In genomic region chr4:5710962-5711478, GRCh38 we compare ENCODE assay signal across 1 cellular context.
A peak's percentile ranks its signal among the peaks of the same experiment; 100 is the strongest.
TF ChIP-seq lines count a peak whose summit lies in the region.

Gene EVC (plus strand): TSS chr4:5711201. CDS start chr4:5711381, 180 bp downstream.

TF ChIP-seq in H1, 55 proteins besides CTCF, POLR2A, EP300 and RAD21 (continued from another document):
- TF ChIP-seq CTBP2 (IDR thresholded peaks at IDR 0.05; ENCODE audit: borderline replicate concordance, insufficient read depth, insufficient read length, low read length) (no peak), FOSL1 (IDR thresholded peaks at IDR 0.05; ENCODE audit: insufficient read depth, low read depth, low read length) (no peak), RFX5 (IDR thresholded peaks at IDR 0.05; ENCODE audit: borderline replicate concordance, low read depth, low read length) (no peak), HDAC6 (IDR thresholded peaks at IDR 0.05; ENCODE audit: low read depth, low read length) (no peak), EGR1 (IDR thresholded peaks at IDR 0.05; ENCODE audit: borderline replicate concordance, low read depth, low read length) (peak; percentile 37; the same call in 1 of the 2 replicates), CBX8 (IDR thresholded peaks at IDR 0.05; ENCODE audit: borderline replicate concordance, low read depth, low read length) (no peak), KDM5A (IDR thresholded peaks at IDR 0.05; ENCODE audit: low read length) (no peak), GTF2F1 (IDR thresholded peaks at IDR 0.05; ENCODE audit: borderline replicate concordance, low read depth, low read length) (no peak), ASH2L (IDR thresholded peaks at IDR 0.05; ENCODE audit: low read length) (no peak), KDM1A (IDR thresholded peaks at IDR 0.05; ENCODE audit: borderline replicate concordance, low read length) (no peak), YY1 (IDR thresholded peaks at IDR 0.05; ENCODE audit: low read depth, low read length) (no peak), RNF2 (IDR thresholded peaks at IDR 0.05; ENCODE audit: borderline replicate concordance, low read depth, low read length, missing control alignments, poor library complexity, severe bottlenecking) (no peak), TAF1 (IDR thresholded peaks at IDR 0.05; ENCODE audit: low read depth, low read length) (0 out of 2 replicates have a peak, but pooled peaks have one; percentile 55), TEAD4 (IDR thresholded peaks at IDR 0.05; ENCODE audit: low read depth, low read length) (no peak), POU5F1 (IDR thresholded peaks at IDR 0.05; ENCODE audit: low read depth, low read length) (no peak), KDM4A (IDR thresholded peaks at IDR 0.05; ENCODE audit: low read depth, low read length, severe bottlenecking) (peak; percentile 93), NRF1 (IDR thresholded peaks at IDR 0.05; ENCODE audit: low read depth, low read length) (peak; percentile 55), SUZ12 (IDR thresholded peaks at IDR 0.05; ENCODE audit: low read length) (no peak), TAF7 (optimal IDR thresholded peaks at IDR 0.05; ENCODE audit: borderline replicate concordance, low read depth, low read length) (no peak), TCF12 (IDR thresholded peaks at IDR 0.05; ENCODE audit: low read depth, low read length) (no peak), CHD1 (IDR thresholded peaks at IDR 0.05; ENCODE audit: low read depth, low read length) (no peak), EZH2 (IDR thresholded peaks at IDR 0.05; ENCODE audit: low read depth, low read length, severe bottlenecking) (no peak), JUND (IDR thresholded peaks at IDR 0.05; ENCODE audit: low read length) (no peak), SAP30 (IDR thresholded peaks at IDR 0.05; ENCODE audit: insufficient read depth, insufficient replicate concordance, low read length) (no peak), GABPA (IDR thresholded peaks at IDR 0.05; ENCODE audit: borderline replicate concordance, insufficient read depth, low read length) (no peak), SIRT6 (IDR thresholded peaks at IDR 0.05; ENCODE audit: low read length) (no peak), SP4 (IDR thresholded peaks at IDR 0.05; ENCODE audit: low read length) (no peak), MAFK (IDR thresholded peaks at IDR 0.05; ENCODE audit: low read depth, low read length) (no peak), PHF8 (conservative IDR thresholded peaks at IDR 0.05; ENCODE audit: low read depth, low read length) (no peak), CHD7 (IDR thresholded peaks at IDR 0.05; ENCODE audit: insufficient replicate concordance, low read length) (no peak), SIN3A (conservative IDR thresholded peaks at IDR 0.05 in 1 of 2, IDR thresholded peaks at IDR 0.05 in 1 of 2; ENCODE audit: low read depth in 1 of 2, low read length in 2 of 2) (no peak; a peak in 1 of 4 replicates), BRCA1 (IDR thresholded peaks at IDR 0.05; ENCODE audit: low read depth, low read length) (no peak), SRF (IDR thresholded peaks at IDR 0.05; ENCODE audit: low read depth, low read length) (no peak), BCL11A (IDR thresholded peaks at IDR 0.05; ENCODE audit: low read depth in 2 of 2, low read length in 2 of 2) (no peak), JUN (IDR thresholded peaks at IDR 0.05; ENCODE audit: low read depth, low read length) (no peak), CBX5 (IDR thresholded peaks at IDR 0.05; ENCODE audit: low read depth, low read length) (no peak), RXRA (IDR thresholded peaks at IDR 0.05; ENCODE audit: insufficient read depth, low read depth, low read length) (no peak)
